Comparison of ENCODE assay signal across 1 cellular context in the genomic region with DNA sequence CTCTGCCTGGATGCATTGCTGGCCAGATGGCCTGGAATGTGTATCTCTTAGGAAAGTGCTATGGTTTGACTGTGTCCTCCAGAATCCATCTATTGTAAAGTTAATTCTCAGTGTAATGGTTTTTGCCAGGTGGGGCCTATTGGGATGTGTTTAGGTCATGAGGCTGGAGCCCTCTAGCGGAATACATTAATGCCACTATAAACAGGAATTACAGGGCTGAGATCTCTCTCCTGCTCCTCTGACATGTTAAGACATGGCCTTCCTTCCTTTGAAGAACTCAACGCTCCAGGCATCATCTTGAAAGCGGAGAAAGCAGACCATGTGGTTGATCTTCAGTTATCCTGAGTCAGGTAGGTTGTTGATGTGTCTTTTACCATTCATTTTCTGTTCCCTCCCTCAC.
TF ChIP-seq lines count a peak whose summit lies in the region.

No MANE protein-coding gene starts in this region.

TF ChIP-seq in GM23338, 12 proteins besides CTCF, POLR2A, EP300 and RAD21 (continued from another document):
- no peak for TF ChIP-seq REST (IDR thresholded peaks at IDR 0.05; ENCODE audit: unreplicated experiment)
